In genomic region chr7:91264083-91264923, GRCh38 we compare ENCODE assay signal across 8 cellular contexts. TPM values are rescaled to one million over a fixed set of nuclear protein-coding genes. Genes with fewer than 3 reads are reported as not detected.
DNase-seq lines count a peak whose midpoint lies in the region; ATAC-seq and TF ChIP-seq lines count a peak whose summit lies in the region.

Gene FZD1 (plus strand): TSS chr7:91264433. CDS start chr7:91264881, 448 bp downstream.

- POLR2A ChIA-PET in activated CD8-positive, alpha-beta T cell treated with anti-CD3 and anti-CD28 coated beads for 36 hours (lab: Charles Lee), result no interaction called here

- H3K4me3 Mint-ChIP-seq in activated CD8-positive, alpha-beta T cell treated with anti-CD3 and anti-CD28 coated beads for 36 hours, result peak within 1 kb of the TSS; percentile 71

- no peaks in the 10 kb centered on the region for H3K36me3 Mint-ChIP-seq in activated CD8-positive, alpha-beta T cell treated with anti-CD3 and anti-CD28 coated beads for 36 hours (ENCODE audit: low read depth)

- H3K4me1 Mint-ChIP-seq in activated CD8-positive, alpha-beta T cell treated with anti-CD3 and anti-CD28 coated beads for 36 hours (ENCODE audit: low read depth), result peaks cover 3% of the 10 kb centered on the region

- no peaks in the 10 kb centered on the region for H3K9me3 Mint-ChIP-seq in activated CD8-positive, alpha-beta T cell treated with anti-CD3 and anti-CD28 coated beads for 36 hours

- CTCF ChIA-PET in activated CD8-positive, alpha-beta T cell treated with anti-CD3 and anti-CD28 coated beads for 36 hours (lab: Charles Lee), result no interaction called here

- ATAC-seq in GM19452 (IDR thresholded peaks at IDR 0.05; ENCODE audit: unreplicated experiment) (peak; percentile 90), HG03521 (IDR thresholded peaks at IDR 0.05; ENCODE audit: unreplicated experiment) (peak; percentile 88)
- peak; percentile 90 for ATAC-seq in activated CD8-positive, alpha-beta T cell treated with anti-CD3 and anti-CD28 coated beads for 36 hours

- peak; percentile 98 for DNase-seq in COLO668 (lab: John Stamatoyannopoulos, UW; ENCODE audit: unreplicated experiment)
- peak; percentile 96 for DNase-seq in NCI-H524 (lab: John Stamatoyannopoulos, UW)
- peak; percentile 73 for DNase-seq in activated CD8-positive, alpha-beta T cell treated with anti-CD3 and anti-CD28 coated beads for 36 hours
- DNase-seq in erythroblast (lab: John Stamatoyannopoulos, UW), result peak; percentile 93 to 95
- DNase-seq in middle frontal gyrus (ENCODE audit: extremely low spot score, low spot score), result peak; percentile 92
- peak; percentile 41 to 48 for DNase-seq in stimulated activated CD8-positive, alpha-beta memory T cell treated with anti-CD3 and anti-CD28 coated beads, Interleukin-7, amount 100 ng/mL, for 48 hours (ENCODE audit: extremely low read depth in 1 of 2, low read depth in 1 of 2)

- H3K27me3 Mint-ChIP-seq in activated CD8-positive, alpha-beta T cell treated with anti-CD3 and anti-CD28 coated beads for 36 hours, result peaks cover 54% of the 10 kb centered on the region

- H3K27ac Mint-ChIP-seq in activated CD8-positive, alpha-beta T cell treated with anti-CD3 and anti-CD28 coated beads for 36 hours, result no peak within 1 kb of the TSS

- peak; percentile 44 for TF ChIP-seq POLR2A in erythroblast (IDR thresholded peaks at IDR 0.05; ENCODE audit: low read length)

- intact Hi-C loops in activated CD8-positive, alpha-beta T cell treated with anti-CD3 and anti-CD28 coated beads for 36 hours (cut with micrococcal nuclease), result loop anchor here (10.0 kb wide), 1 partner anchor 180 kb away; no protein-coding TSS in a partner anchor

- no peak for TF ChIP-seq CTCF in activated CD8-positive, alpha-beta T cell treated with anti-CD3 and anti-CD28 coated beads for 36 hours (IDR thresholded peaks at IDR 0.05)

RNA-seq across cellular contexts. Expression of gene FZD1, which starts in this region (rescaled TPM):
- total RNA-seq in activated CD8-positive, alpha-beta T cell treated with anti-CD3 and anti-CD28 coated beads for 36 hours, result under 1 TPM; 0.16 to 0.20 TPM

Comparison
In these comparisons a context has a peak if more than half of its experiments do, and no peak if none do; other contexts are left out.
1. Peak in every context shown above with its lines: DNase-seq and ATAC-seq.
2. Peak in DNase-seq and ATAC-seq in activated CD8-positive, alpha-beta T cell treated with anti-CD3 and anti-CD28 coated beads for 36 hours; RNA of the gene not detected or under 1 TPM.
3. DNase-seq: peak in every context shown above with its lines; median percentile 98 in COLO668; 96 in NCI-H524; 94 in erythroblast; 92 in middle frontal gyrus; 73 in activated CD8-positive, alpha-beta T cell treated with anti-CD3 and anti-CD28 coated beads for 36 hours; 44 in stimulated activated CD8-positive, alpha-beta memory T cell treated with anti-CD3 and anti-CD28 coated beads, Interleukin-7, amount 100 ng/mL, for 48 hours.